11 cellular contexts compared by ENCODE assay signal in the genomic region with DNA sequence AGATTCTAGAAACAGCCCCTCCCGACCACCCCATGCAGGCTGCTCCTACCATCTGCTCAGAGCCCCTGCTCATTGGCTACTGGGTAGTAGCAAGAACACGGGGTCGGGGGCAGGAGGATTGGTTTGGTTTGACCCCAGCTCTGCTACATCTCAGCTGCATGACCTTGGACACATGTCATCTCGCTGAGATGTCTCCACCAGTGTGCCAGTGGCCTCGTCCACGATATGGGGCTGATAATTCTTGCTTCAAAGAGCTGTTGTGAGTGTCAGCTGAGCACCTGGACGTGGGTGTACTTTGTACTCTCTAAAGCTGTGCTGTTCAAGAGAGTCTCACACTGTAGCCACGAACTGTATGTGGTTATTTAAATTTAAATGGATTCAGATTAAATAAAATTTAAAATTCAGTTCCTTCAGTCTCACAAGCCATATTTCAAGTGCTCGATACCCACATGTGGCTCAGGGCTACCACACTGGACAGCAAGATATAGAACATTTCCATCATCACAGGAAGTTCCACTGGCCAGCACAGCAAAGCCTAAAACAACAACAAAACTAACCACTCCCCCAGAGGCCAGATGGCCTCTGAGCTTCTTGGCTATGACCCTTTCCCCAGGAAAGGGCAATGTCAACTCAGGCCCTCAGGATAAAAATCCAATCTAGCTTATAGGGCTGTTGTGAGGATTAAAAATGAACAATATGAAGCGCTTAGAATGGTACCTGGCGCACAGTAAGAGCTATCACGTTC. TPM values are rescaled to one million over a fixed set of nuclear protein-coding genes. Genes with fewer than 3 reads are reported as not detected.
DNase-seq lines count a peak whose midpoint lies in the region; ATAC-seq and TF ChIP-seq lines count a peak whose summit lies in the region.
"Had no signal": no experiment of that assay in that cellular context is flagged by ENCODE, and none has a peak within 500 bp of the region (broad histone marks: within the 10 kb centered on the region; RNA-seq: fewer than 3 reads in every experiment).

No MANE protein-coding gene starts in this region.

- peak overlapping the region; percentile 51 for H3K4me3 Mint-ChIP-seq in activated B cell treated with CpG ODN at 0.5 μM for 24 hours
- H3K4me3 Mint-ChIP-seq: activated CD4-positive, alpha-beta memory T cell treated with anti-CD3 and anti-CD28 coated beads, Interleukin-2, amount 10 ng/mL, durations not matched to agents 7 days and 5 days had no signal

- H3K4me3 ChIP-seq in BLaER1, result no peak overlapping the region
- H3K4me3 ChIP-seq: SK-N-MC had no signal

- ATAC-seq in activated B cell treated with CpG ODN at 0.5 μM for 24 hours (ENCODE audit: low read depth) (peak; percentile 33), left cardiac atrium (peak; percentile 38 to 39), sciatic nerve (peak; percentile 49), GM21723 (IDR thresholded peaks at IDR 0.05; ENCODE audit: unreplicated experiment) (no peak)

- POLR2A ChIA-PET in activated B cell treated with CpG ODN at 0.5 μM for 24 hours (lab: Charles Lee), result interaction anchor here (1.1 kb wide), 1 partner anchor 30 kb away, joined by 3 read pairs; no protein-coding TSS in a partner anchor

- H3K36me3 Mint-ChIP-seq in activated B cell treated with CpG ODN at 0.5 μM for 24 hours (ENCODE audit: low read depth), result no peaks in the 10 kb centered on the region

- no peaks in the 10 kb centered on the region for H4K20me1 ChIP-seq in BLaER1

- no peaks in the 10 kb centered on the region for H3K36me3 ChIP-seq in BLaER1

- intact Hi-C loops in activated B cell treated with CpG ODN at 0.5 μM for 24 hours (cut with micrococcal nuclease), result loop anchor here (1.0 to 2.0 kb wide), 2 partner anchors 25 to 101 kb away; a partner anchor contains a TSS
- intact Hi-C loops in left cardiac atrium (cut with DNase I), result no loop called here
- intact Hi-C loops in sciatic nerve (cut with DNase I), result no loop called here

- H3K27ac ChIP-seq in BLaER1, result no peak overlapping the region
- H3K27ac ChIP-seq: SK-N-MC had no signal

- H3K9me3 ChIP-seq in BLaER1, result no peaks in the 10 kb centered on the region

- no peaks in the 10 kb centered on the region for H3K27me3 Mint-ChIP-seq in activated B cell treated with CpG ODN at 0.5 μM for 24 hours

- H3K4me2 ChIP-seq in BLaER1, result peak overlapping the region; percentile 46; the same call in 1 of the 2 replicates

- CTCF ChIA-PET in activated B cell treated with CpG ODN at 0.5 μM for 24 hours (lab: Charles Lee), result interaction anchor here (3.0 kb wide), 1 partner anchor 19 kb away, joined by 14 read pairs; a partner anchor contains a TSS

- peak overlapping the region; percentile 71 for H3K27ac Mint-ChIP-seq in activated B cell treated with CpG ODN at 0.5 μM for 24 hours
- H3K27ac Mint-ChIP-seq: activated CD4-positive, alpha-beta memory T cell treated with anti-CD3 and anti-CD28 coated beads, Interleukin-2, amount 10 ng/mL, durations not matched to agents 7 days and 5 days had no signal

- H3K9me3 Mint-ChIP-seq in activated B cell treated with CpG ODN at 0.5 μM for 24 hours, result no peaks in the 10 kb centered on the region
- H3K9me3 Mint-ChIP-seq: activated CD4-positive, alpha-beta memory T cell treated with anti-CD3 and anti-CD28 coated beads, Interleukin-2, amount 10 ng/mL, durations not matched to agents 7 days and 5 days had no signal

- H3K4me1 Mint-ChIP-seq in activated B cell treated with CpG ODN at 0.5 μM for 24 hours, result peaks cover 29% of the 10 kb centered on the region
- H3K4me1 Mint-ChIP-seq: activated CD4-positive, alpha-beta memory T cell treated with anti-CD3 and anti-CD28 coated beads, Interleukin-2, amount 10 ng/mL, durations not matched to agents 7 days and 5 days had no signal

- no peak for DNase-seq in activated B cell treated with CpG ODN at 0.5 μM for 24 hours
- DNase-seq in left cardiac atrium, result no peak
- DNase-seq in sciatic nerve (ENCODE audit: low spot score), result no peak
- no peak for DNase-seq in DMS79 (lab: John Stamatoyannopoulos, UW)
- DNase-seq in NCI-H345 (lab: John Stamatoyannopoulos, UW), result no peak
- no peak for DNase-seq in T-helper 1 cell
- DNase-seq: activated CD4-positive, alpha-beta memory T cell treated with anti-CD3 and anti-CD28 coated beads, Interleukin-2, amount 10 ng/mL, durations not matched to agents 7 days and 5 days; stimulated activated CD4-positive, alpha-beta T cell treated with anti-CD3 and anti-CD28 coated beads, Interleukin-4, amount 100 ng/mL, for 1 hour had no signal

- H3K4me1 ChIP-seq in BLaER1, result peaks cover 8% of the 10 kb centered on the region

- TF ChIP-seq CTCF in activated B cell treated with CpG ODN at 0.5 μM for 24 hours (IDR thresholded peaks at IDR 0.05), result no peak

- no peaks in the 10 kb centered on the region for H3K27me3 ChIP-seq in BLaER1

- H3K9ac ChIP-seq in BLaER1, result no peak overlapping the region

RNA-seq across cellular contexts. Expression of a gene that starts 18.6 kb away (rescaled TPM):
- total RNA-seq in activated B cell treated with CpG ODN at 0.5 μM for 24 hours (0.07 and 0.11 TPM in 2 replicates), left cardiac atrium (10 to 100 TPM; 25.4 to 43.3 TPM), sciatic nerve (93.0 TPM)

Comparison
In these comparisons a context has a peak if more than half of its experiments do, and no peak if none do; other contexts are left out.
1. RNA of a gene that starts 18.6 kb away (total RNA-seq): 93.0 TPM in sciatic nerve (single experiment) and 25.4 to 43.3 TPM in left cardiac atrium; 0.07 to 0.11 TPM in activated B cell treated with CpG ODN at 0.5 μM for 24 hours; every median in the first group is over 10 times any median in the second.